ENCODE assay signal across 9 cellular contexts in the genomic region with DNA sequence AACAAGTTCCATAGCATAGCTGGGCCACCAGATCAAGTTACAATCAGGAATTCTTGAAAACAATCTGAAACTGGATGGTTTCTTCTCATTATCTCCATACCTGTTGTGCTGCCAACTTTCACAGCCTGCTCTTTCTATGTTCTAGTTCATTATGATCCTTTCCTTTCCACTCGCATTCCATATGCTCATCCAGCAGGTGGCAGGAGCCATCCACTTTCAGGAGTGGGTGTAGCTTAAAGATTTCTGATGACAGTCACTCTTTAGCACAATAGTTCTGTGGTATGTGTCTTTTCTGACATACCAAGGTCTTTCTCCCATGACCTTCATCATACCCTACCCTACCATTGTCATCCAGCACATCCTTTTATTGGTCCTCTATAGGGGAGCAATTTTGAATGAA. TPM values are rescaled to one million over a fixed set of nuclear protein-coding genes. Genes with fewer than 3 reads are reported as not detected.
DNase-seq lines count a peak whose midpoint lies in the region; ATAC-seq and TF ChIP-seq lines count a peak whose summit lies in the region.
"Had no signal": no experiment of that assay in that cellular context is flagged by ENCODE, and none has a peak within 500 bp of the region (broad histone marks: within the 10 kb centered on the region; RNA-seq: fewer than 3 reads in every experiment).

No MANE protein-coding gene starts in this region.

- no peaks in the 10 kb centered on the region for H3K4me1 ChIP-seq in Caco-2
- H3K4me1 ChIP-seq in endodermal cell (ENCODE audit: control insufficient read depth, insufficient read depth, low read length) = no peaks in the 10 kb centered on the region
- H3K4me1 ChIP-seq in naive thymus-derived CD4-positive, alpha-beta T cell (ENCODE audit: control insufficient read depth in 2 of 2, insufficient read depth in 2 of 2, low read length in 2 of 2) = no peaks in the 10 kb centered on the region

- DNase-seq in Caco-2 = peak; percentile 42 to 47
- DNase-seq in HK-2 (ENCODE audit: unreplicated experiment) = peak; percentile 17
- DNase-seq in endodermal cell = peak; percentile 54
- peak in 7 of 9 donors; percentile 3 to 45 (median 17) for DNase-seq in naive thymus-derived CD4-positive, alpha-beta T cell

- intact Hi-C loops in Caco-2 (cut with micrococcal nuclease; ENCODE audit: unreplicated experiment) = loop anchor here (1.0 to 10.0 kb wide), 4 partner anchors 25 to 582 kb away; a partner anchor contains a TSS
- intact Hi-C loops in naive thymus-derived CD4-positive, alpha-beta T cell (cut with micrococcal nuclease) = loop anchor here (1.0 to 2.0 kb wide), 4 partner anchors 26 to 1114 kb away; no protein-coding TSS in a partner anchor

- H3K4me3 Mint-ChIP-seq in Caco-2 (ENCODE audit: unreplicated experiment) (no peak overlapping the region), endodermal cell (no peak overlapping the region)
- H3K4me3 Mint-ChIP-seq in naive thymus-derived CD4-positive, alpha-beta T cell = no peak overlapping the region

- H3K4me3 ChIP-seq in Caco-2 (ENCODE audit: low read depth, low read length) = no peak overlapping the region
- H3K4me3 ChIP-seq in endodermal cell (ENCODE audit: low read length) = no peak overlapping the region
- no peak overlapping the region for H3K4me3 ChIP-seq in naive thymus-derived CD4-positive, alpha-beta T cell (ENCODE audit: low read length)

- H3K27me3 ChIP-seq in Caco-2 (replicated peaks; ENCODE audit: control insufficient read depth, insufficient read depth, low read length) (no peaks in the 10 kb centered on the region), endodermal cell (ENCODE audit: control insufficient read depth, insufficient read depth, low read length, poor library complexity, severe bottlenecking) (no peaks in the 10 kb centered on the region)
- H3K27me3 ChIP-seq in naive thymus-derived CD4-positive, alpha-beta T cell (ENCODE audit: control insufficient read depth in 2 of 2, insufficient read depth in 2 of 2, low read length in 2 of 2) = no peaks in the 10 kb centered on the region

- WGBS in endodermal cell (ENCODE audit: insufficient coverage in 1 of 2, insufficient read length in 1 of 2), 2 experiments = 43% methylated on average over 1 of the region's 1 CpG; no CpG with 5 or more reads in 1 of the 2 experiments

- BruUV-seq in Caco-2 (replicated peaks; lab: Mats Ljungman, UMichigan) = no TSS peak

- H3K9me3 ChIP-seq in Caco-2 (0 out of 2 replicates have a peak, but pooled peaks cover 4% of the 10 kb centered on the region), endodermal cell (ENCODE audit: control insufficient read depth, low read length) (peaks cover 11% of the 10 kb centered on the region)
- H3K9me3 ChIP-seq in naive thymus-derived CD4-positive, alpha-beta T cell (ENCODE audit: control insufficient read depth in 2 of 3, low read length in 3 of 3) = no peaks in the 10 kb centered on the region

- no peak overlapping the region for H3K27ac Mint-ChIP-seq in Caco-2 (ENCODE audit: unreplicated experiment)
- H3K27ac Mint-ChIP-seq in endodermal cell = no peak overlapping the region
- H3K27ac Mint-ChIP-seq in naive thymus-derived CD4-positive, alpha-beta T cell = no peak overlapping the region

- H3K9me3 Mint-ChIP-seq in Caco-2 (ENCODE audit: unreplicated experiment) (no peaks in the 10 kb centered on the region), endodermal cell (peaks cover 66% of the 10 kb centered on the region)
- H3K9me3 Mint-ChIP-seq in naive thymus-derived CD4-positive, alpha-beta T cell = no peaks in the 10 kb centered on the region

- H3K27me3 Mint-ChIP-seq in Caco-2 (ENCODE audit: insufficient read depth, unreplicated experiment) (no peaks in the 10 kb centered on the region), endodermal cell (ENCODE audit: insufficient read depth) (no peaks in the 10 kb centered on the region)
- H3K27me3 Mint-ChIP-seq in naive thymus-derived CD4-positive, alpha-beta T cell = no peaks in the 10 kb centered on the region

- TF ChIP-seq CTCF in Caco-2 (IDR thresholded peaks at IDR 0.05; ENCODE audit: insufficient read depth in 1 of 2, low read depth in 1 of 2, low read length in 1 of 2, severe bottlenecking in 1 of 2, unreplicated experiment in 1 of 2) (peak; percentile 25 to 57), VCaP (conservative IDR thresholded peaks at IDR 0.05) (peak; percentile 87), endodermal cell (conservative IDR thresholded peaks at IDR 0.05) (peak; percentile 67)

- H3K36me3 Mint-ChIP-seq in Caco-2 (ENCODE audit: insufficient read depth, unreplicated experiment) (no peaks in the 10 kb centered on the region), endodermal cell (ENCODE audit: low read depth) (peaks cover 16% of the 10 kb centered on the region)
- H3K36me3 Mint-ChIP-seq in naive thymus-derived CD4-positive, alpha-beta T cell = peaks cover 0 to under 1% (median 0%) of the 10 kb centered on the region in 5 donors

- POLR2A ChIA-PET in Caco-2 (lab: Charles Lee) = no interaction called here
- POLR2A ChIA-PET in naive thymus-derived CD4-positive, alpha-beta T cell (lab: Charles Lee) = no interaction called here

- H3K36me3 ChIP-seq in Caco-2 (ENCODE audit: control insufficient read depth, insufficient read depth, low read length) (no peaks in the 10 kb centered on the region), endodermal cell (ENCODE audit: control insufficient read depth, insufficient read depth, low read length) (no peaks in the 10 kb centered on the region)
- H3K36me3 ChIP-seq in naive thymus-derived CD4-positive, alpha-beta T cell (ENCODE audit: control insufficient read depth in 2 of 3, insufficient read depth in 3 of 3, low read length in 3 of 3) = no peaks in the 10 kb centered on the region

- no peaks in the 10 kb centered on the region for H3K4me1 Mint-ChIP-seq in Caco-2 (ENCODE audit: low read depth, unreplicated experiment)
- H3K4me1 Mint-ChIP-seq in endodermal cell = peaks cover 15% of the 10 kb centered on the region
- H3K4me1 Mint-ChIP-seq in naive thymus-derived CD4-positive, alpha-beta T cell = peaks cover 0 to 5% (median 0%) of the 10 kb centered on the region in 7 donors

- ATAC-seq in naive thymus-derived CD4-positive, alpha-beta T cell = no peak
- ATAC-seq in GM18873 (IDR thresholded peaks at IDR 0.05; ENCODE audit: low FRiP score, unreplicated experiment) (no peak), GM21576 (IDR thresholded peaks at IDR 0.05; ENCODE audit: unreplicated experiment) (no peak), GM19351 (IDR thresholded peaks at IDR 0.05; ENCODE audit: unreplicated experiment) (no peak)

- H3K27ac ChIP-seq in VCaP = no peak overlapping the region
- H3K27ac ChIP-seq in endodermal cell (ENCODE audit: low read depth, low read length) = no peak overlapping the region
- H3K27ac ChIP-seq in naive thymus-derived CD4-positive, alpha-beta T cell (ENCODE audit: low read depth, low read length) = no peak overlapping the region

- CTCF ChIA-PET in Caco-2 (lab: Charles Lee) = interaction anchor here (0.9 to 1.3 kb wide), 4 partner anchors 24 to 773 kb away, joined by 3 to 4 read pairs (median 3); a partner anchor contains a TSS
- CTCF ChIA-PET in naive thymus-derived CD4-positive, alpha-beta T cell (lab: Charles Lee) = interaction anchor here (1.0 to 1.9 kb wide), 2 partner anchors 243 to 1113 kb away, joined by 3 to 18 read pairs; no protein-coding TSS in a partner anchor

- no peak overlapping the region for H3K9ac ChIP-seq in endodermal cell (ENCODE audit: extremely low read depth, low read length, poor library complexity, severe bottlenecking)

RNA-seq across cellular contexts. Expression of a gene that starts 46.4 kb away (rescaled TPM):
- total RNA-seq in Caco-2 (2022) = not detected in 2 replicates
- not detected for total RNA-seq in endodermal cell
- polyA plus RNA-seq in endodermal cell (2013, experiment 1 of 2) = not detected
- polyA plus RNA-seq in endodermal cell (2013, experiment 2 of 2) = not detected
- total RNA-seq in naive thymus-derived CD4-positive, alpha-beta T cell = not detected
- not detected for polyA plus RNA-seq in naive thymus-derived CD4-positive, alpha-beta T cell
- total RNA-seq: mononuclear cell had no signal
